In the genomic region with DNA sequence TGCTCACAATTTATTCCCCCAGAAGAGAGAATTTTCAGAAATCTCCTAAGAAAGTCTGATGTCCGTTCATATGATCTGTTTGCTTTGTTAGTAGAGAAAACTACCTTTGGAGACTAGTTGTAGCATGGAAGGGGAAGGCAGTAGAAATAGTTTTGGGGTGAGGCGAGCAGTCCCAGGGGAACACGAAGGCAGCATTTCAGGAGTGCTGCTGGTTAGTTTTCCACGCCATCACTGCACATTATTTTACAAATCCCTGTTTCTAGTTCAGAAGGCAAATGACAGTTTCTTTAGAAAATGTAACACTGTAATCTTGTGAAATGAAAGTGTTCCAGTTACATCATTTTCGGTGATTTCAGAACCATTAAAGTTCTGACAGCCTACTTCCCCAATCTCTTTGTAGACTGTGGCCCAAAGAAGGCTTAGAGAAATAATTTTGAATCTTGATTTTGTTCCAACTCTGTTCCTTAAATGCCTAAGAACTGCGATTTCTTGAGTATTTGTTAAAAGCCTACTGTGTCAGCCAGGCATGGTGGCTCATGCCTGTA, we compare ENCODE assay signal across 7 cellular contexts.
DNase-seq lines count a peak whose midpoint lies in the region; ATAC-seq and TF ChIP-seq lines count a peak whose summit lies in the region.
"Not testable (repeated sequence)": the region's sequence is repeated elsewhere in the genome, so short reads cannot be mapped to it uniquely, and the experiment has no call there.

No MANE protein-coding gene starts in this region.

- peak overlapping the region; percentile 46 for H3K4me2 ChIP-seq in GM23248 (ENCODE audit: unreplicated experiment)

- 0 out of 2 replicates have a peak overlapping the region, but pooled peaks have one; percentile 20 for H3K4me3 ChIP-seq in GM23248
- not testable (repeated sequence) for H3K4me3 ChIP-seq in brain microvascular endothelial cell (ENCODE audit: low read depth, low read length); right cardiac atrium (ENCODE audit: low read length); uterus

- H3K27me3 Mint-ChIP-seq in osteocyte (ENCODE audit: unreplicated experiment): peaks cover 36% of the 10 kb centered on the region

- not testable (repeated sequence) for H3F3A ChIP-seq in GM23248 (ENCODE audit: insufficient read depth)

- H3K4me3 Mint-ChIP-seq in osteocyte (ENCODE audit: unreplicated experiment): not testable (repeated sequence)

- H4K20me1 ChIP-seq in GM23248 (ENCODE audit: insufficient read depth): not testable (repeated sequence)

- not testable (repeated sequence) for H3K9me3 ChIP-seq in GM23248 (ENCODE audit: low read depth); right cardiac atrium (ENCODE audit: control insufficient read depth, low read length); uterus

- H3K27me3 ChIP-seq in GM23248 (replicated peaks; ENCODE audit: insufficient read depth); brain microvascular endothelial cell (replicated peaks); right cardiac atrium (ENCODE audit: control insufficient read depth, insufficient read depth); uterus: not testable (repeated sequence)

- TF ChIP-seq POLR2A in uterus (IDR thresholded peaks at IDR 0.05): not testable (repeated sequence)

- 29% methylated on average over 5 to 6 of the region's 6 CpGs for WGBS in GM23248 (ENCODE audit: low coverage in 1 of 2, low lambda C conversion rate in 2 of 2, missing lambda C conversion rate in 2 of 2), 2 experiments
- WGBS in right cardiac atrium: 61% methylated on average over 6 of the region's 6 CpGs

- H3K9me3 Mint-ChIP-seq in osteocyte (ENCODE audit: unreplicated experiment): not testable (repeated sequence)

- DNase-seq in GM23248 (peak; percentile 32), brain microvascular endothelial cell (peak; percentile 49), fibroblast of peridontal ligament (ENCODE audit: extremely low read depth) (peak; percentile 54), right cardiac atrium (peak in 2 of 3 donors; percentile 36 to 63), uterus (peak; percentile 54 to 67)
- not testable (repeated sequence) for DNase-seq in Right ventricle myocardium inferior (ENCODE audit: missing footprints); osteocyte (ENCODE audit: extremely low spot score, unreplicated experiment)

- H3K9ac ChIP-seq in GM23248: peak overlapping the region; percentile 54

- H3K4me1 Mint-ChIP-seq in osteocyte (ENCODE audit: unreplicated experiment): not testable (repeated sequence)

- not testable (repeated sequence) for H3K36me3 Mint-ChIP-seq in osteocyte (ENCODE audit: unreplicated experiment)

- intact Hi-C loops in Right ventricle myocardium inferior (cut with DNase I); right cardiac atrium (cut with DNase I); uterus (cut with DNase I; ENCODE audit: low total_unique reads): not testable (repeated sequence)

- H3K4me1 ChIP-seq in GM23248 (ENCODE audit: insufficient read depth); right cardiac atrium (ENCODE audit: control insufficient read depth, insufficient read depth, low read length); uterus: not testable (repeated sequence)

- not testable (repeated sequence) for TF ChIP-seq CTCF in brain microvascular endothelial cell (IDR thresholded peaks at IDR 0.05; ENCODE audit: low read depth, low read length, missing control alignments); osteocyte (IDR thresholded peaks at IDR 0.05); uterus (IDR thresholded peaks at IDR 0.05)

- peak; percentile 42 for ATAC-seq in Right ventricle myocardium inferior
- ATAC-seq in right cardiac atrium: peak; percentile 58 to 59

- H3K79me2 ChIP-seq in GM23248 (ENCODE audit: insufficient read depth): not testable (repeated sequence)

- H3K27ac ChIP-seq in GM23248 (peak overlapping the region; percentile 62), uterus (peak overlapping the region; percentile 68 to 75)
- not testable (repeated sequence) for H3K27ac ChIP-seq in brain microvascular endothelial cell; right cardiac atrium (ENCODE audit: low read length)

- H2AFZ ChIP-seq in GM23248: peak overlapping the region; percentile 68

- H3K9me2 ChIP-seq in GM23248 (ENCODE audit: insufficient read depth): not testable (repeated sequence)

- in situ Hi-C loops in GM23248 (cut with MboI); brain microvascular endothelial cell (cut with HindIII; ENCODE audit: low pct_ligation_motif_present, low sequenced_read_pairs): not testable (repeated sequence)

- H3K27ac Mint-ChIP-seq in osteocyte (ENCODE audit: unreplicated experiment): peak overlapping the region; percentile 57

- H3K36me3 ChIP-seq in GM23248 (ENCODE audit: low read depth); brain microvascular endothelial cell (replicated peaks); uterus: not testable (repeated sequence)
